Comparison of ENCODE assay signal across 11 cellular contexts in genomic region chr6:97947841-97948240, GRCh38.
DNase-seq lines count a peak whose midpoint lies in the region; ATAC-seq and TF ChIP-seq lines count a peak whose summit lies in the region.
"Had no signal": no experiment of that assay in that cellular context is flagged by ENCODE, and none has a peak within 500 bp of the region (broad histone marks: within the 10 kb centered on the region; RNA-seq: fewer than 3 reads in every experiment).

No MANE protein-coding gene starts in this region.

- H3F3A ChIP-seq in PC-3 (ENCODE audit: low read length, unreplicated experiment): no peaks in the 10 kb centered on the region

- no peak overlapping the region for H2AFZ ChIP-seq in PC-3 (ENCODE audit: low read length)

- CTCF ChIA-PET in PC-3 (lab: Charles Lee): interaction anchor here (0.5 kb wide), 1 partner anchor 888 kb away, joined by 3 read pairs; no protein-coding TSS in a partner anchor

- no peaks in the 10 kb centered on the region for H4K20me1 ChIP-seq in PC-3 (ENCODE audit: low read length)

- no peaks in the 10 kb centered on the region for H3K9me3 ChIP-seq in PC-3 (ENCODE audit: low read length)
- H3K9me3 ChIP-seq: ascending aorta had no signal

- no TSS peak for BruUV-seq in PC-3 (replicated peaks; lab: Mats Ljungman, UMichigan)

- H3K9me2 ChIP-seq in PC-3 (replicated peaks; ENCODE audit: low read length): no peaks in the 10 kb centered on the region

- H3K4me2 ChIP-seq in PC-3 (ENCODE audit: low read length): no peak overlapping the region

- POLR2A ChIA-PET in PC-3 (lab: Charles Lee; ENCODE audit: unreplicated experiment): no interaction called here

- no peak overlapping the region for H3K27ac ChIP-seq in PC-3 (ENCODE audit: low read length)
- H3K27ac ChIP-seq: ascending aorta, WERI-Rb-1 had no signal

- no peaks in the 10 kb centered on the region for H3K36me3 ChIP-seq in PC-3 (ENCODE audit: low read depth, low read length)
- H3K36me3 ChIP-seq: ascending aorta, WERI-Rb-1 had no signal

- ATAC-seq in PC-3 (no peak), HG03460 (IDR thresholded peaks at IDR 0.05; ENCODE audit: unreplicated experiment) (no peak), GM19463 (IDR thresholded peaks at IDR 0.05; ENCODE audit: unreplicated experiment) (no peak), HG02981 (IDR thresholded peaks at IDR 0.05; ENCODE audit: unreplicated experiment) (no peak)

- no peak overlapping the region for H3K9ac ChIP-seq in PC-3 (ENCODE audit: low read length)

- no peaks in the 10 kb centered on the region for H3K27me3 ChIP-seq in PC-3 (ENCODE audit: low read length)
- H3K27me3 ChIP-seq: ascending aorta had no signal

- no peaks in the 10 kb centered on the region for H3K79me2 ChIP-seq in PC-3 (ENCODE audit: low read length)

- peaks cover 7% of the 10 kb centered on the region; the same call in 1 of the 2 replicates for H3K4me1 ChIP-seq in PC-3 (ENCODE audit: insufficient read depth, low read length)
- H3K4me1 ChIP-seq: ascending aorta had no signal

- TF ChIP-seq CTCF in HFF-Myc (IDR thresholded peaks at IDR 0.05; ENCODE audit: low read depth, low read length, missing control alignments): no peak
- TF ChIP-seq CTCF in PC-3 (conservative IDR thresholded peaks at IDR 0.05; ENCODE audit: low read depth, low read length): no peak
- TF ChIP-seq CTCF in epithelial cell of esophagus (IDR thresholded peaks at IDR 0.05; ENCODE audit: insufficient read depth, low read depth, low read length, missing control alignments): no peak

- H3K4me3 ChIP-seq in HFF-Myc (replicated peaks; ENCODE audit: low read depth, low read length) (no peak overlapping the region), PC-3 (ENCODE audit: low read length) (no peak overlapping the region), epithelial cell of esophagus (ENCODE audit: low read length) (no peak overlapping the region)
- H3K4me3 ChIP-seq: ascending aorta had no signal

- DNase-seq in HFF-Myc (ENCODE audit: extremely low read depth, low read depth): peak; percentile 0
- DNase-seq in PC-3: peak; percentile 95
- DNase-seq in epithelial cell of esophagus (ENCODE audit: low read depth): peak; percentile 100
- peak; percentile 30 for DNase-seq in pons (ENCODE audit: low spot score)
- DNase-seq in hippocampal formation (lab: John Stamatoyannopoulos, UW): no peak
- DNase-seq: GOT3, WERI-Rb-1 had no signal

- intact Hi-C loops in PC-3 (cut with micrococcal nuclease): no loop called here

Comparison
In these comparisons a context has a peak if more than half of its experiments do, and no peak if none do; other contexts are left out.
1. DNase-seq: peak in HFF-Myc (single experiment), PC-3 (single experiment), epithelial cell of esophagus (single experiment) and pons (single experiment); none in hippocampal formation (0 of 2).